8 cellular contexts compared by ENCODE assay signal in the genomic region with DNA sequence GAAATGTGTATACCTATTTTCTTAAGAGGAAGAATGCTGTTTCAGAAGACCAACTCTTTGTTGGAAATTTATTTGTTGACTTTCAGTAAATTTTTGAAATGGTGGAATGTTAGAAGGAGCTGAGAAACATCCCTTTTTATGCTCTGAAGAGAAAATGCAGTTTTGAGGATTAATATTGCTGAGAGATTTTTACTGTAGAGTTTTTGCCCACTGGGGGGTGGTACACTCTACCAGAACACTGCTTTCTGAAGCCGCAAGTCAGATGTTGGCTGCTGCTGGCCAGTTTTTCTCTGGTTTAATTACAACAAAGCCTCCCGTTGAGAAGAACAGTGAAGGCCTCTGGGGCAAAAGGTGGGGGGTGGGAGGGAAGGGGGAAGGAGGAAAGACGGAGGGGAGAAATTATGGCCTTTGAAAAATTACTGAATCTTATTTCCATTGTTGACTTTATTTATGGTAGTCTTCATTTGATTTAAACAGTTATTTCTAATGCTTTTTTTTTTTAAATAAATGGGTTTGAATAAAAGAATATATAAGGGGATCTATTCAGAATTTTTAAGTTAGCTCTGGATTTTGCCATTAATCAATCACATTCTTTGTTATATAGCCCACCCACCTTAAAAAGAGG. TPM values are rescaled to one million over a fixed set of nuclear protein-coding genes. Genes with fewer than 3 reads are reported as not detected.
A peak's percentile ranks its signal among the peaks of the same experiment; 100 is the strongest.
DNase-seq lines count a peak whose midpoint lies in the region; ATAC-seq and TF ChIP-seq lines count a peak whose summit lies in the region.

No MANE protein-coding gene starts in this region.

- H3K79me1 ChIP-seq in neuronal stem cell (ENCODE audit: low read depth, low read length), result no peaks in the 10 kb centered on the region

- H3K9ac ChIP-seq in GM23248 (peak overlapping the region; percentile 10; the same call in 1 of the 2 replicates), neuronal stem cell (ENCODE audit: low read depth, low read length, poor library complexity) (no peak overlapping the region)

- H3K4me3 Mint-ChIP-seq in endothelial cell (ENCODE audit: unreplicated experiment), result no peak overlapping the region

- no peak overlapping the region for H2BK5ac ChIP-seq in neuronal stem cell (ENCODE audit: low read length)

- no peaks in the 10 kb centered on the region for H3K9me3 ChIP-seq in GM23248 (ENCODE audit: low read depth)
- H3K9me3 ChIP-seq in neuronal stem cell (replicated peaks in 1 of 2; ENCODE audit: control insufficient read depth in 2 of 2, insufficient read depth in 1 of 2, low read depth in 1 of 2, low read length in 2 of 2), result peaks cover 0 to 19% of the 10 kb centered on the region in 2 donors

- no peaks in the 10 kb centered on the region for H3K9me2 ChIP-seq in GM23248 (ENCODE audit: insufficient read depth)

- no peak overlapping the region for H4K8ac ChIP-seq in neuronal stem cell (ENCODE audit: low read depth, low read length)

- H2BK120ac ChIP-seq in neuronal stem cell (ENCODE audit: low read depth, low read length), result no peak overlapping the region

- H3K4me2 ChIP-seq in GM23248 (ENCODE audit: unreplicated experiment), result peak overlapping the region; percentile 97
- H3K4me2 ChIP-seq in neuronal stem cell (ENCODE audit: insufficient read depth, low read length, poor library complexity, severe bottlenecking), result no peak overlapping the region

- H3K4me1 Mint-ChIP-seq in endothelial cell (ENCODE audit: unreplicated experiment), result peaks cover 6% of the 10 kb centered on the region

- no peaks in the 10 kb centered on the region for H3K9me3 Mint-ChIP-seq in endothelial cell (ENCODE audit: unreplicated experiment)

- H3K36me3 Mint-ChIP-seq in endothelial cell (ENCODE audit: low read depth, unreplicated experiment), result no peaks in the 10 kb centered on the region

- ATAC-seq in HG03025 (IDR thresholded peaks at IDR 0.05; ENCODE audit: low FRiP score, unreplicated experiment) (no peak), HG03196 (IDR thresholded peaks at IDR 0.05; ENCODE audit: unreplicated experiment) (no peak), GM18909 (IDR thresholded peaks at IDR 0.05; ENCODE audit: poor library complexity, unreplicated experiment) (no peak)

- H3F3A ChIP-seq in GM23248 (ENCODE audit: insufficient read depth), result no peaks in the 10 kb centered on the region

- peaks cover 8% of the 10 kb centered on the region; the same call in 1 of the 2 replicates for H3K79me2 ChIP-seq in GM23248 (ENCODE audit: insufficient read depth)

- no peak overlapping the region for H4K91ac ChIP-seq in neuronal stem cell (ENCODE audit: low read depth, low read length, poor library complexity)

- H3K27ac ChIP-seq in GM23248 (no peak overlapping the region), neuronal stem cell (replicated peaks; ENCODE audit: low read length) (no peak overlapping the region)

- H3K27ac Mint-ChIP-seq in endothelial cell (ENCODE audit: unreplicated experiment), result no peak overlapping the region

- no peaks in the 10 kb centered on the region for H3K27me3 Mint-ChIP-seq in endothelial cell (ENCODE audit: unreplicated experiment)

- no peak overlapping the region for H2BK12ac ChIP-seq in neuronal stem cell (ENCODE audit: low read length)

- 5 to 7% methylated on average over 3 of the region's 3 CpGs for WGBS in GM23248 (ENCODE audit: low coverage in 1 of 2, low lambda C conversion rate in 2 of 2, missing lambda C conversion rate in 2 of 2), 2 experiments
- no CpG with 5 or more reads among the region's 3 CpGs for WGBS in neuronal stem cell (ENCODE audit: extremely low coverage in 2 of 2, insufficient read length in 2 of 2, insufficient replicate concordance in 1 of 2), 2 donors

- no peak overlapping the region for H2AK5ac ChIP-seq in neuronal stem cell (ENCODE audit: low read depth, low read length)

- H3K4me3 ChIP-seq in GM23248, result peak overlapping the region; percentile 40
- H3K4me3 ChIP-seq in neuronal stem cell (ENCODE audit: low read length in 2 of 2), result peak overlapping the region in 1 of 2 donors; percentile 60

- H3K4me1 ChIP-seq in GM23248 (ENCODE audit: insufficient read depth), result peaks cover 15% of the 10 kb centered on the region
- H3K4me1 ChIP-seq in neuronal stem cell (ENCODE audit: control insufficient read depth in 2 of 2, insufficient read depth in 1 of 2, low read depth in 1 of 2, low read length in 2 of 2), result peaks cover 0 to 12% of the 10 kb centered on the region in 2 donors

- H3K18ac ChIP-seq in neuronal stem cell (ENCODE audit: low read length), result no peak overlapping the region

- peak; percentile 42 for TF ChIP-seq CTCF in endothelial cell (IDR thresholded peaks at IDR 0.05; ENCODE audit: unreplicated experiment)

- peak; percentile 75 for DNase-seq in GM23248
- peak; percentile 28 for DNase-seq in NCI-H526 treated with DMSO at 0.1 percent for 48 hours (lab: John Stamatoyannopoulos, UW)
- DNase-seq in endothelial cell (ENCODE audit: low spot score), result peak; percentile 30
- DNase-seq in neuronal stem cell (ENCODE audit: low spot score), result peak; percentile 52
- DNase-seq in central memory CD4-positive, alpha-beta T cell, result no peak

- H3K23ac ChIP-seq in neuronal stem cell (ENCODE audit: low read depth, low read length, poor library complexity), result no peak overlapping the region

- in situ Hi-C loops in GM23248 (cut with MboI), result loop anchor here (25.0 kb wide), 2 partner anchors 903 to 1603 kb away; no protein-coding TSS in a partner anchor

- H2AFZ ChIP-seq in GM23248 (peak overlapping the region; percentile 27), neuronal stem cell (ENCODE audit: low read length) (no peak overlapping the region)

- H3K36me3 ChIP-seq in GM23248 (ENCODE audit: low read depth) (no peaks in the 10 kb centered on the region), neuronal stem cell (replicated peaks in 1 of 2; ENCODE audit: control insufficient read depth in 2 of 2, insufficient read depth in 2 of 2, low read length in 2 of 2) (peaks cover 0 to 29% of the 10 kb centered on the region in 2 donors)

- H3K14ac ChIP-seq in neuronal stem cell (ENCODE audit: low read length), result no peak overlapping the region

- no peaks in the 10 kb centered on the region for H3K27me3 ChIP-seq in GM23248 (replicated peaks; ENCODE audit: insufficient read depth)
- H3K27me3 ChIP-seq in neuronal stem cell (ENCODE audit: control insufficient read depth in 3 of 3, insufficient read depth in 3 of 3, low read depth in 1 of 3, low read length in 3 of 3), result no peaks in the 10 kb centered on the region

- no peaks in the 10 kb centered on the region for H4K20me1 ChIP-seq in GM23248 (ENCODE audit: insufficient read depth)

- H3K4ac ChIP-seq in neuronal stem cell (ENCODE audit: low read length), result no peak overlapping the region

- no peak overlapping the region for H2BK15ac ChIP-seq in neuronal stem cell (ENCODE audit: low read length)

RNA-seq across cellular contexts. Expression of gene FLRT3, which starts 3.0 kb away (rescaled TPM):
- total RNA-seq in GM23248 (2014; rRNA removed; shearing (Covaris generic)), result 2.3 and 2.4 TPM in 2 replicates
- 2.4 and 3.0 TPM in 2 replicates for polyA plus RNA-seq in GM23248 (2016; fragmentation: Nextera tagmentation; extraction: Ambion mirVana)
- total RNA-seq in endothelial cell (ENCODE audit: unreplicated experiment), result 6.3 TPM
- 15.1 TPM for polyA plus RNA-seq in neuronal stem cell (2013, experiment 1 of 2)
- 15.8 TPM for polyA plus RNA-seq in neuronal stem cell (2013, experiment 2 of 2)
